7 cellular contexts compared by ENCODE assay signal in the genomic region with DNA sequence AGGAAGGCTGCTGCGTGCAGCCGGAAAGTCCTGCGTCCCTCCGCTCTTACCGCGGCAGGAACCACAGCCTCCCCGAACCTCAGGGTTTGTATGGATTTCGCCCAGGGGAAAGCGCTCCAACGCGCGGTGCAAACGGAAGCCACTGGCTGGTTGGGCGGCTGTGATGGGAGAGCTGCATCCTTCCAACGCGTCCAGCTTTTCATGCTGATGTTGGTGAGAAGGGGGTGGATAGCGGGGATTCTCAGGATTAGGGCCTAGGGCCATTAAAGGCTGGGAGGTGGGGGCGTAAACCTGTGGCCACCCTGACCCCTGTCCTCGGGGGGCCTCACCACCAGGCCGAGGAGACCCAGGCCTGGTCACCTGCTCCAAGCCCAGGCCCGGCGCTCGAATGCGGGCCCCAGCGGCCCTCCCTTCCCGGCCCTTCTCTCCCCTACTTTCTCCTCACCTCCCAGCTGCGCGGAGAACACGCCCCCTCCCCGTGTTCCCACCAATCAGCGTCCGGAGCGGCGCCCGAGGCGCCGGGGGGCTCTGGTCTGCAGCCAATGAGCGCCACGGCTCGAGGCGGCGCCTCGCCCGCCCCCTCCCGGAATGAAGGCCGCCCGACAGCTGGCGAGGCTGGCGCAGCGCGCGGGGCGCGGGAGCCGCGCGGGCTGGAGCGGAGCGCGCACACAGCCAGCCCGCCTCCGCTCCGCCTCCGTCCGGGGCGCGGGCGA. TPM values are rescaled to one million over a fixed set of nuclear protein-coding genes. Genes with fewer than 3 reads are reported as not detected.
DNase-seq lines count a peak whose midpoint lies in the region; ATAC-seq, FAIRE-seq and TF ChIP-seq lines count a peak whose summit lies in the region.

No MANE protein-coding gene starts in this region.

- no peak overlapping the region for H3K9ac ChIP-seq in smooth muscle cell (ENCODE audit: low read depth)

- 7% methylated on average over 41 of the region's 68 CpGs for WGBS in smooth muscle cell (ENCODE audit: low lambda C conversion rate)

- peaks cover 22% of the 10 kb centered on the region for H3K4me1 Mint-ChIP-seq in activated B cell treated with CpG ODN at 0.5 μM for 24 hours

- peak; percentile 47 for DNase-seq in NCI-H2081 treated with DMSO at 0.1 percent for 48 hours (lab: John Stamatoyannopoulos, UW)
- peak; percentile 59 for DNase-seq in activated B cell treated with CpG ODN at 0.5 μM for 24 hours
- peak; percentile 72 for DNase-seq in bronchial epithelial cell (ENCODE audit: low read depth)
- DNase-seq in inferior parietal cortex (ENCODE audit: extremely low spot score): peak; percentile 84
- DNase-seq in smooth muscle cell (lab: John Stamatoyannopoulos, UW; ENCODE audit: unreplicated experiment): peak; percentile 68

- intact Hi-C loops in activated B cell treated with CpG ODN at 0.5 μM for 24 hours (cut with micrococcal nuclease): no loop called here

- peaks cover 14% of the 10 kb centered on the region for H3K4me1 ChIP-seq in smooth muscle cell (ENCODE audit: low read depth)

- H3K27ac ChIP-seq in smooth muscle cell (ENCODE audit: low read depth): no peak overlapping the region

- H2AFZ ChIP-seq in smooth muscle cell (ENCODE audit: low read depth): no peak overlapping the region

- no peak for TF ChIP-seq CTCF in activated B cell treated with CpG ODN at 0.5 μM for 24 hours (IDR thresholded peaks at IDR 0.05)
- TF ChIP-seq CTCF in bronchial epithelial cell (IDR thresholded peaks at IDR 0.05; ENCODE audit: insufficient read depth, low read length, severe bottlenecking): peak; percentile 32
- peak; percentile 10 for TF ChIP-seq CTCF in smooth muscle cell (IDR thresholded peaks at IDR 0.05; ENCODE audit: borderline replicate concordance, insufficient read depth, poor library complexity, severe bottlenecking)

- H3K27me3 ChIP-seq in bronchial epithelial cell (ENCODE audit: control insufficient read depth, insufficient read depth, low read length) (no peaks in the 10 kb centered on the region), smooth muscle cell (ENCODE audit: low read depth) (no peaks in the 10 kb centered on the region)

- H3K27ac Mint-ChIP-seq in activated B cell treated with CpG ODN at 0.5 μM for 24 hours: no peak overlapping the region

- H3K36me3 Mint-ChIP-seq in activated B cell treated with CpG ODN at 0.5 μM for 24 hours (ENCODE audit: low read depth): peaks cover 18% of the 10 kb centered on the region

- H3K9me3 ChIP-seq in smooth muscle cell (replicated peaks; ENCODE audit: low read depth): no peaks in the 10 kb centered on the region

- H3K4me2 ChIP-seq in smooth muscle cell: peak overlapping the region; percentile 80

- H3K79me2 ChIP-seq in smooth muscle cell (ENCODE audit: low read depth): no peaks in the 10 kb centered on the region

- no peaks in the 10 kb centered on the region for H3K9me3 Mint-ChIP-seq in activated B cell treated with CpG ODN at 0.5 μM for 24 hours

- no peaks in the 10 kb centered on the region for H3F3A ChIP-seq in smooth muscle cell (ENCODE audit: low read depth)

- peaks cover 38% of the 10 kb centered on the region for H4K20me1 ChIP-seq in smooth muscle cell (ENCODE audit: low read depth)

- CTCF ChIA-PET in activated B cell treated with CpG ODN at 0.5 μM for 24 hours (lab: Charles Lee): no interaction called here

- peak; percentile 60 for ATAC-seq in GM18502 (IDR thresholded peaks at IDR 0.05; ENCODE audit: poor library complexity, unreplicated experiment)
- ATAC-seq in HG02938 (IDR thresholded peaks at IDR 0.05; ENCODE audit: unreplicated experiment): peak; percentile 52
- peak; percentile 45 for ATAC-seq in activated B cell treated with CpG ODN at 0.5 μM for 24 hours (ENCODE audit: low read depth)

- POLR2A ChIA-PET in activated B cell treated with CpG ODN at 0.5 μM for 24 hours (lab: Charles Lee): interaction anchor here (0.6 to 1.9 kb wide), 2 partner anchors 135 to 274 kb away, joined by 3 to 5 read pairs; a partner anchor contains a TSS

- no peak for FAIRE-seq in bronchial epithelial cell (lab: Jason Lieb, UNC)

- peak overlapping the region; percentile 71 for H3K4me3 Mint-ChIP-seq in activated B cell treated with CpG ODN at 0.5 μM for 24 hours

- peak overlapping the region; percentile 26 for H3K4me3 ChIP-seq in bronchial epithelial cell (ENCODE audit: low read depth, low read length)
- peak overlapping the region; percentile 38 for H3K4me3 ChIP-seq in smooth muscle cell

- H3K36me3 ChIP-seq in bronchial epithelial cell (ENCODE audit: control insufficient read depth, insufficient read depth, low read length) (peaks cover 3% of the 10 kb centered on the region), smooth muscle cell (ENCODE audit: low read depth) (peaks cover 4% of the 10 kb centered on the region)

- H3K27me3 Mint-ChIP-seq in activated B cell treated with CpG ODN at 0.5 μM for 24 hours: peaks cover 24% of the 10 kb centered on the region

RNA-seq across cellular contexts. Expression of a gene that starts 0.5 kb away (rescaled TPM):
- total RNA-seq in activated B cell treated with CpG ODN at 0.5 μM for 24 hours (0.15 and 0.33 TPM in 2 replicates), bronchial epithelial cell (0.79 and 1.3 TPM in 2 replicates), smooth muscle cell (0.76 and 0.90 TPM in 2 replicates)
- polyA plus RNA-seq in smooth muscle cell: 1.4 and 2.8 TPM in 2 replicates

RNA-seq across cellular contexts. Expression of a gene that starts 51.6 kb away (rescaled TPM):
- total RNA-seq in activated B cell treated with CpG ODN at 0.5 μM for 24 hours: 109 and 114 TPM in 2 replicates
- 124 and 150 TPM in 2 replicates for total RNA-seq in bronchial epithelial cell
- 95.0 and 105 TPM in 2 replicates for total RNA-seq in smooth muscle cell
- 37.9 and 51.5 TPM in 2 replicates for polyA plus RNA-seq in smooth muscle cell
